9 cellular contexts compared by ENCODE assay signal in genomic region chr12:16093825-16094224, GRCh38.
"Had no signal": no experiment of that assay in that cellular context is flagged by ENCODE, and none has a peak within 500 bp of the region (broad histone marks: within the 10 kb centered on the region; RNA-seq: fewer than 3 reads in every experiment).

No MANE protein-coding gene starts in this region.

- H3K4me3 ChIP-seq: GM23338, K562 had no signal

- H3K4me2 ChIP-seq: GM23338 had no signal

- FAIRE-seq: H1, H54, K562 had no signal

- H3K27ac ChIP-seq: HL-60 had no signal

- ATAC-seq: GM23338, K562 had no signal

- DNase-seq: H9, HCEC 1CT, IMR-90, KG1 had no signal

- H2AFZ ChIP-seq: GM23338 had no signal
